In genomic region chr21:44874240-44874496, GRCh38 we compare ENCODE assay signal across 8 cellular contexts. TPM values are rescaled to one million over a fixed set of nuclear protein-coding genes. Genes with fewer than 3 reads are reported as not detected.
DNase-seq lines count a peak whose midpoint lies in the region; ATAC-seq and TF ChIP-seq lines count a peak whose summit lies in the region.

No MANE protein-coding gene starts in this region.

- H3K36me3 ChIP-seq in BJ (ENCODE audit: control insufficient read depth, insufficient read depth, low read length) = no peaks in the 10 kb centered on the region
- no peaks in the 10 kb centered on the region for H3K36me3 ChIP-seq in adipocyte (ENCODE audit: control insufficient read depth, insufficient read depth, low read length, severe bottlenecking)
- H3K36me3 ChIP-seq in right lobe of liver = no peaks in the 10 kb centered on the region
- no peaks in the 10 kb centered on the region for H3K36me3 ChIP-seq in tibial artery

- ATAC-seq in HG02642 (IDR thresholded peaks at IDR 0.05; ENCODE audit: poor library complexity, unreplicated experiment) (peak; percentile 0), right lobe of liver (no peak), GM19395 (IDR thresholded peaks at IDR 0.05; ENCODE audit: unreplicated experiment) (no peak)

- H3K4me1 ChIP-seq in adipocyte (ENCODE audit: control insufficient read depth, insufficient read depth, low read length) (peaks cover 49% of the 10 kb centered on the region), right lobe of liver (peaks cover 0 to 64% (median 24%) of the 10 kb centered on the region in 4 donors), tibial artery (peaks cover 0 to 49% (median 36%) of the 10 kb centered on the region in 4 donors)

- CTCF ChIA-PET in BJ (lab: Yijun Ruan, JAX) = interaction anchor here (1.0 to 3.1 kb wide), 5 partner anchors 8 to 81 kb away, joined by 3 to 15 read pairs (median 6); partner anchors contain the start of gene UBE2G2

- H3K9me3 ChIP-seq in adipocyte (ENCODE audit: control insufficient read depth, low read length) = no peaks in the 10 kb centered on the region
- no peaks in the 10 kb centered on the region for H3K9me3 ChIP-seq in right lobe of liver
- no peaks in the 10 kb centered on the region for H3K9me3 ChIP-seq in tibial artery

- TF ChIP-seq CTCF in BJ (IDR thresholded peaks at IDR 0.05; ENCODE audit: insufficient read depth, low read depth, low read length) (no peak), right lobe of liver (IDR thresholded peaks at IDR 0.05) (no peak), tibial artery (IDR thresholded peaks at IDR 0.05) (no peak)

- peak overlapping the region; percentile 46 for H3K4me3 ChIP-seq in BJ (ENCODE audit: low read depth, low read length)
- H3K4me3 ChIP-seq in adipocyte (ENCODE audit: low read length) = peak overlapping the region; percentile 92
- H3K4me3 ChIP-seq in right lobe of liver = peak overlapping the region; percentile 48 to 94 (median 82)
- peak overlapping the region; percentile 93 to 96 for H3K4me3 ChIP-seq in tibial artery

- H3K9ac ChIP-seq in adipocyte (ENCODE audit: low read length) = peak overlapping the region; percentile 89

- DNase-seq in BJ (ENCODE audit: low read depth) (no peak), adipocyte (ENCODE audit: low read depth) (no peak), right lobe of liver (no peak), tibial artery (no peak), GOT3 (lab: John Stamatoyannopoulos, UW) (no peak), activated gamma-delta T cell (lab: John Stamatoyannopoulos, UW) (no peak)

- H3K27me3 ChIP-seq in BJ (ENCODE audit: control insufficient read depth, insufficient read depth, low read length) (no peaks in the 10 kb centered on the region), adipocyte (replicated peaks; ENCODE audit: control insufficient read depth, insufficient read depth, low read length) (no peaks in the 10 kb centered on the region), right lobe of liver (no peaks in the 10 kb centered on the region), tibial artery (no peaks in the 10 kb centered on the region)

- WGBS in right lobe of liver (ENCODE audit: insufficient coverage, low coverage, low lambda C conversion rate, missing lambda C conversion rate) = 26% methylated on average over 14 of the region's 20 CpGs

- H3K27ac ChIP-seq in right lobe of liver (peak overlapping the region; percentile 88 to 93 (median 93)), tibial artery (peak overlapping the region; percentile 95 to 97)

- TF ChIP-seq POLR2A in right lobe of liver (IDR thresholded peaks at IDR 0.05) = no peak

- intact Hi-C loops in right lobe of liver (cut with DNase I) (no loop called here), tibial artery (cut with DNase I; ENCODE audit: low total_unique reads) (loop anchor here (5.0 kb wide), 2 partner anchors 57 to 862 kb away; partner anchors contain the start of genes SUMO3 and TRAPPC10)

- POLR2A ChIA-PET in BJ (lab: Charles Lee) = interaction anchor here (1.0 kb wide), 1 partner anchor 73 kb away, joined by 4 read pairs; the partner anchor contains the start of gene UBE2G2

RNA-seq across cellular contexts. Expression of gene PTTG1IP, which starts 0.7 kb away (rescaled TPM):
- polyA plus RNA-seq in BJ (2011; rRNA removed) = 234 and 249 TPM in 2 replicates
- 74.2 and 109 TPM in 2 replicates for polyA minus RNA-seq in BJ (2011; rRNA and poly(A)+ RNA removed)
- 100 to 1,000 TPM in 3 of 6 experiments, 10 to 100 TPM in 3; 54.3 to 195 (median 140) TPM for total RNA-seq in right lobe of liver

RNA-seq across cellular contexts. Expression of gene ITGB2, which starts 46.5 kb away (rescaled TPM):
- not detected in 2 replicates for polyA plus RNA-seq in BJ (2011; rRNA removed)
- polyA minus RNA-seq in BJ (2011; rRNA and poly(A)+ RNA removed) = not detected in 2 replicates
- total RNA-seq in right lobe of liver = 10 to 100 TPM; 12.9 to 61.8 (median 36.6) TPM

RNA-seq across cellular contexts. Expression of gene SUMO3, which starts 56.3 kb away (rescaled TPM):
- 82.6 and 111 TPM in 2 replicates for polyA plus RNA-seq in BJ (2011; rRNA removed)
- polyA minus RNA-seq in BJ (2011; rRNA and poly(A)+ RNA removed) = 43.4 and 62.7 TPM in 2 replicates
- total RNA-seq in right lobe of liver = 10 to 100 TPM; 33.4 to 41.2 (median 36.6) TPM
